In genomic region chr14:99266181-99267178, GRCh38 we compare ENCODE assay signal across 1 cellular context.
TF ChIP-seq lines count a peak whose summit lies in the region.

No MANE protein-coding gene starts in this region.

TF ChIP-seq in HepG2, 621 proteins besides CTCF, POLR2A, EP300 and RAD21 (continued from another document):
- TF ChIP-seq XRCC5 (optimal IDR thresholded peaks at IDR 0.05; ENCODE audit: low read length) (peak; percentile 91), SMC3 (IDR thresholded peaks at IDR 0.05; ENCODE audit: low read length) (peak; percentile 44; the same call in 1 of the 2 replicates), STAG1 (CRISPR knock-in tag; IDR thresholded peaks at IDR 0.05) (peak; percentile 98), GFI1 (CRISPR knock-in tag; IDR thresholded peaks at IDR 0.05; ENCODE audit: borderline replicate concordance) (no peak), CCDC6 (CRISPR knock-in tag; IDR thresholded peaks at IDR 0.05) (0 out of 2 replicates have a peak, but pooled peaks have one; percentile 42), SALL1 (CRISPR knock-in tag; IDR thresholded peaks at IDR 0.05) (peak; percentile 35; the same call in 1 of the 2 replicates), KDM2A (CRISPR knock-in tag; IDR thresholded peaks at IDR 0.05; ENCODE audit: borderline replicate concordance, low read depth) (peak; percentile 76; the same call in 1 of the 2 replicates), SOX5 (CRISPR knock-in tag; IDR thresholded peaks at IDR 0.05; ENCODE audit: borderline replicate concordance) (0 out of 2 replicates have a peak, but pooled peaks have one; percentile 12), GABPB1 (CRISPR knock-in tag; IDR thresholded peaks at IDR 0.05) (0 out of 2 replicates have a peak, but pooled peaks have one; percentile 19), CBX2 (IDR thresholded peaks at IDR 0.05; ENCODE audit: low read depth, low read length) (0 out of 2 replicates have a peak, but pooled peaks have one; percentile 69), CBX2 (CRISPR knock-in tag; IDR thresholded peaks at IDR 0.05; ENCODE audit: low read depth) (no peak), ZNF740 (CRISPR knock-in tag; IDR thresholded peaks at IDR 0.05) (no peak)
- TF ChIP-seq, protein P1, sequence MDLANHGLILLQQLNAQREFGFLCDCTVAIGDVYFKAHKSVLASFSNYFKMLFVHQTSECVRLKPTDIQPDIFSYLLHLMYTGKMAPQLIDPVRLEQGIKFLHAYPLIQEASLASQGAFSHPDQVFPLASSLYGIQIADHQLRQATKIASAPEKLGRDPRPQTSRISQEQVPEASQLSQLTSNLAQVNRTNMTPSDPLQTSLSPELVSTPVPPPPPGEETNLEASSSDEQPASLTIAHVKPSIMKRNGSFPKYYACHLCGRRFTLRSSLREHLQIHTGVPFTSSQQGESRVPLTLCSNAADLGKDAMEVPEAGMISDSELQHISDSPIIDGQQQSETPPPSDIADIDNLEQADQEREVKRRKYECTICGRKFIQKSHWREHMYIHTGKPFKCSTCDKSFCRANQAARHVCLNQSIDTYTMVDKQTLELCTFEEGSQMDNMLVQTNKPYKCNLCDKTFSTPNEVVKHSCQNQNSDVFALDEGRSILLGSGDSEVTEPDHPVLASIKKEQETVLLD (CRISPR knock-in tag; IDR thresholded peaks at IDR 0.05; ENCODE audit: low read depth) = no peak
